In the genomic region with DNA sequence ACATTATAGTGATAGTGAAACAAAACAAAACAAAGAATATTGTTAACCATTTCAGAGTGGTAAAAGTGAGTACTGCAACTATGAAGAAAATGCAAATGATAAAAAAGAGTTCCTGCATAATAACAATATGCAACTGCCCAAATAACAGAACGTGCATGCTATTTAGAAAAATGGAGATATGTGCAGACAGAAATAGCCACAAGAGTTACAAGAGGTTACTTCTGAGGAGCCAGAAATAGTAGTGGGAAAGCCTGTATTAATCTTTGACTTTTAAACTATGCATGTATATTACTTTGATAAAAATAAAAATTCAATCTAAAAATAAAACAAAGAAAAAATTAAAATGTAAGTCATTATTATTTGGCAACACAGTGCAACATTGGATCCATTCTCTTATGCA, we compare ENCODE assay signal across 21 cellular contexts.
"Had no signal": no experiment of that assay in that cellular context is flagged by ENCODE, and none has a peak within 500 bp of the region (broad histone marks: within the 10 kb centered on the region; RNA-seq: fewer than 3 reads in every experiment).

No MANE protein-coding gene starts in this region.

- H3K36me3 ChIP-seq: SJCRH30 had no signal

- H3K4me1 ChIP-seq: SJCRH30 had no signal

- ATAC-seq: HepG2, SK-N-SH treated with all-trans-retinoic acid at 6 μM for 48 hours had no signal

- H3K27me3 ChIP-seq: SJCRH30 had no signal

- DNase-seq: IMR-90, Karpas-422, KG1, MM.1S, NCI-H1092 treated with DMSO at 0.1 percent for 48 hours, NCI-H1436, NCI-H187, NCI-H2029, NCI-H2081 treated with DMSO at 0.1 percent for 48 hours, NCI-H2171, NCI-H226, NCI-H446, NCI-H510A, NCI-H524 treated with DMSO at 0.1 percent for 48 hours, NCI-H69, NCI-H774, RPMI8226, SHP77 treated with DMSO at 0.1 percent for 48 hours, SJCRH30 had no signal

- H3K4me3 ChIP-seq: SJCRH30 had no signal

- H3K27ac ChIP-seq: SJCRH30 had no signal
